9 cellular contexts compared by ENCODE assay signal in genomic region chr17:55664287-55664686, GRCh38. TPM values are rescaled to one million over a fixed set of nuclear protein-coding genes. Genes with fewer than 3 reads are reported as not detected.
DNase-seq lines count a peak whose midpoint lies in the region; ATAC-seq and TF ChIP-seq lines count a peak whose summit lies in the region.
"Had no signal": no experiment of that assay in that cellular context is flagged by ENCODE, and none has a peak within 500 bp of the region (broad histone marks: within the 10 kb centered on the region; RNA-seq: fewer than 3 reads in every experiment).

No MANE protein-coding gene starts in this region.

- H3K27me3 ChIP-seq in neutrophil (no peaks in the 10 kb centered on the region), sigmoid colon (no peaks in the 10 kb centered on the region), H9 (ENCODE audit: insufficient read depth, low read length) (no peaks in the 10 kb centered on the region), endodermal cell (ENCODE audit: control insufficient read depth, insufficient read depth, low read length, poor library complexity, severe bottlenecking) (no peaks in the 10 kb centered on the region)

- H3K14ac ChIP-seq in H9 (ENCODE audit: insufficient read depth, low read length) = no peak overlapping the region

- H3K27ac Mint-ChIP-seq in H9 (no peak overlapping the region), endodermal cell (no peak overlapping the region)
- H3K27ac Mint-ChIP-seq: activated T-helper 1 cell treated with anti-CD3 and anti-CD28 coated beads, Interleukin-12 subunit alpha, Interleukin-12 subunit beta, Interleukin-2, Interleukin-4 antibody, amounts not matched to agents 30 ng/mL and 10 ng/mL and 1 ng/mL, durations not matched to agents 14 hours and 24 hours and 36 hours had no signal

- H2BK20ac ChIP-seq in H9 (ENCODE audit: low read depth, low read length, poor library complexity, severe bottlenecking) = no peak overlapping the region

- H3K4me1 ChIP-seq in neutrophil (ENCODE audit: control insufficient read depth in 1 of 2, insufficient read depth in 1 of 2, low read depth in 1 of 2, low read length in 1 of 2) = peaks cover 44 to 49% of the 10 kb centered on the region in 2 experiments
- peaks cover 0 to 20% (median 10%) of the 10 kb centered on the region in 4 donors for H3K4me1 ChIP-seq in sigmoid colon
- H3K4me1 ChIP-seq in H9 (ENCODE audit: insufficient read depth, low read length) = no peaks in the 10 kb centered on the region
- peaks cover 7% of the 10 kb centered on the region for H3K4me1 ChIP-seq in endodermal cell (ENCODE audit: control insufficient read depth, insufficient read depth, low read length)
- H3K4me1 ChIP-seq: prostate gland had no signal

- TF ChIP-seq POLR2A in sigmoid colon (IDR thresholded peaks at IDR 0.05) = no peak

- no peak overlapping the region for H4K5ac ChIP-seq in H9 (ENCODE audit: insufficient read length, low read depth, low read length)

- no peaks in the 10 kb centered on the region for H3K36me3 ChIP-seq in neutrophil
- H3K36me3 ChIP-seq in sigmoid colon = no peaks in the 10 kb centered on the region
- no peaks in the 10 kb centered on the region for H3K36me3 ChIP-seq in endodermal cell (ENCODE audit: control insufficient read depth, insufficient read depth, low read length)
- H3K36me3 ChIP-seq: prostate gland had no signal

- H3K56ac ChIP-seq in H9 (ENCODE audit: insufficient read length, low read depth, low read length) = no peak overlapping the region

- H3K9me3 Mint-ChIP-seq in H9 (no peaks in the 10 kb centered on the region), endodermal cell (no peaks in the 10 kb centered on the region)
- H3K9me3 Mint-ChIP-seq: activated T-helper 1 cell treated with anti-CD3 and anti-CD28 coated beads, Interleukin-12 subunit alpha, Interleukin-12 subunit beta, Interleukin-2, Interleukin-4 antibody, amounts not matched to agents 30 ng/mL and 10 ng/mL and 1 ng/mL, durations not matched to agents 14 hours and 24 hours and 36 hours had no signal

- H2BK12ac ChIP-seq in H9 (ENCODE audit: insufficient read length, low read depth, low read length) = no peak overlapping the region

- no peak overlapping the region for H3T11ph ChIP-seq in H9 (ENCODE audit: low read length)

- no peak overlapping the region for H2BK120ac ChIP-seq in H9 (ENCODE audit: low read depth, low read length, poor library complexity, severe bottlenecking)

- no peaks in the 10 kb centered on the region for H3K23me2 ChIP-seq in H9 (ENCODE audit: insufficient read length, low read depth, low read length, poor library complexity, severe bottlenecking)

- H3K18ac ChIP-seq in H9 (ENCODE audit: insufficient read length, low read depth, low read length) = no peak overlapping the region

- peak overlapping the region; percentile 78 for H3K27ac ChIP-seq in neutrophil
- H3K27ac ChIP-seq in sigmoid colon = no peak overlapping the region
- no peak overlapping the region for H3K27ac ChIP-seq in H9 (ENCODE audit: insufficient read length, low read depth, low read length)
- H3K27ac ChIP-seq in endodermal cell (ENCODE audit: low read depth, low read length) = no peak overlapping the region
- H3K27ac ChIP-seq: prostate gland had no signal

- no peaks in the 10 kb centered on the region for H3K79me1 ChIP-seq in H9 (ENCODE audit: insufficient read depth, low read depth, low read length, poor library complexity, severe bottlenecking)

- H3K4me3 Mint-ChIP-seq in H9 (no peak overlapping the region), endodermal cell (no peak overlapping the region)
- H3K4me3 Mint-ChIP-seq: activated T-helper 1 cell treated with anti-CD3 and anti-CD28 coated beads, Interleukin-12 subunit alpha, Interleukin-12 subunit beta, Interleukin-2, Interleukin-4 antibody, amounts not matched to agents 30 ng/mL and 10 ng/mL and 1 ng/mL, durations not matched to agents 14 hours and 24 hours and 36 hours had no signal

- DNase-seq in Kasumi-1 (lab: John Stamatoyannopoulos, UW) (peak; percentile 96 to 98), sigmoid colon (no peak), H9 (no peak), endodermal cell (no peak)

- TF ChIP-seq CTCF in neutrophil (IDR thresholded peaks at IDR 0.05) = no peak
- no peak for TF ChIP-seq CTCF in sigmoid colon (IDR thresholded peaks at IDR 0.05)
- no peak for TF ChIP-seq CTCF in H9 (conservative IDR thresholded peaks at IDR 0.05)
- no peak for TF ChIP-seq CTCF in endodermal cell (conservative IDR thresholded peaks at IDR 0.05)

- H3K36me3 Mint-ChIP-seq in H9 (ENCODE audit: insufficient read depth in 1 of 3, low read depth in 3 of 3) (no peaks in the 10 kb centered on the region), endodermal cell (ENCODE audit: low read depth) (no peaks in the 10 kb centered on the region)

- no peak overlapping the region for H4K8ac ChIP-seq in H9 (replicated peaks; ENCODE audit: insufficient read length, low read depth, low read length)

- 56 to 62% methylated on average over 3 of the region's 3 CpGs for WGBS in sigmoid colon, 2 donors
- no CpG with 5 or more reads among the region's 3 CpGs for WGBS in H9 (ENCODE audit: extremely low coverage, insufficient read length, low lambda C conversion rate)
- WGBS in endodermal cell (ENCODE audit: insufficient coverage in 1 of 2, insufficient read length in 1 of 2), 2 experiments = 83 to 89% methylated on average over 1 to 3 of the region's 3 CpGs

- H4K20me1 ChIP-seq in H9 (ENCODE audit: control insufficient read depth, insufficient read depth, insufficient read length) = no peaks in the 10 kb centered on the region

- H3K4me3 ChIP-seq in neutrophil (ENCODE audit: low read depth in 1 of 2, low read length in 1 of 2) = peak overlapping the region in 1 of 2 experiments; percentile 5
- no peak overlapping the region for H3K4me3 ChIP-seq in sigmoid colon
- H3K4me3 ChIP-seq in endodermal cell (ENCODE audit: low read length) = no peak overlapping the region
- H3K4me3 ChIP-seq: prostate gland had no signal

- H3K23ac ChIP-seq in H9 (ENCODE audit: insufficient read length, low read depth, low read length) = no peak overlapping the region

- H3K27me3 Mint-ChIP-seq in H9 (ENCODE audit: low read depth) (no peaks in the 10 kb centered on the region), endodermal cell (ENCODE audit: insufficient read depth) (no peaks in the 10 kb centered on the region)

- H2BK5ac ChIP-seq in H9 (ENCODE audit: insufficient read length, low read length) = no peak overlapping the region

- no peak for TF ChIP-seq EP300 in sigmoid colon (IDR thresholded peaks at IDR 0.05)

- peaks cover 13 to 16% of the 10 kb centered on the region in 2 experiments for H3K4me1 Mint-ChIP-seq in H9
- peaks cover 14% of the 10 kb centered on the region for H3K4me1 Mint-ChIP-seq in endodermal cell

- H3K4ac ChIP-seq in H9 (ENCODE audit: low read depth, low read length) = no peak overlapping the region

- intact Hi-C loops in sigmoid colon (cut with DNase I) = no loop called here

- no peak overlapping the region for H2AK5ac ChIP-seq in H9 (ENCODE audit: insufficient read length, low read length)

- H2BK15ac ChIP-seq in H9 (ENCODE audit: low read depth, low read length) = no peak overlapping the region

- H2AFZ ChIP-seq in H9 (ENCODE audit: low read length) = no peak overlapping the region

- H3K4me2 ChIP-seq in H9 (ENCODE audit: insufficient read depth, insufficient read length, low read length) = no peak overlapping the region

- H3K9me3 ChIP-seq in neutrophil (no peaks in the 10 kb centered on the region), sigmoid colon (no peaks in the 10 kb centered on the region), H9 (ENCODE audit: control insufficient read depth, low read depth, low read length) (no peaks in the 10 kb centered on the region), endodermal cell (ENCODE audit: control insufficient read depth, low read length) (no peaks in the 10 kb centered on the region)
- H3K9me3 ChIP-seq: prostate gland had no signal

- no peaks in the 10 kb centered on the region for H3K79me2 ChIP-seq in H9 (ENCODE audit: insufficient read depth, low read length)

- ATAC-seq in GM19035 (IDR thresholded peaks at IDR 0.05; ENCODE audit: unreplicated experiment) (peak; percentile 88), HG02678 (IDR thresholded peaks at IDR 0.05; ENCODE audit: unreplicated experiment) (peak; percentile 82)

- H4K91ac ChIP-seq in H9 (ENCODE audit: insufficient read length, low read depth, low read length) = no peak overlapping the region

- H3K9ac ChIP-seq in H9 (ENCODE audit: extremely low read depth, insufficient read length, low read length) (no peak overlapping the region), endodermal cell (ENCODE audit: extremely low read depth, low read length, poor library complexity, severe bottlenecking) (no peak overlapping the region)

RNA-seq across cellular contexts. Expression of gene TMEM100, which starts 58.4 kb away (rescaled TPM):
- 10 to 100 TPM in 3 of 4 donors, 1 to 10 TPM in 1; 9.0 to 25.0 (median 15.3) TPM for total RNA-seq in sigmoid colon
- polyA plus RNA-seq in sigmoid colon = 1 to 10 TPM; 2.5 to 7.1 (median 5.4) TPM
- 0.17 TPM in 1 of 2 replicates, not detected in the other for total RNA-seq in H9 (2021)
- 1 to 10 TPM in 1 of 2 donors, under 1 TPM in 1; 0.71 to 4.3 TPM for total RNA-seq in endodermal cell
- 7.9 TPM for polyA plus RNA-seq in endodermal cell (2013, experiment 1 of 2)
- 9.2 TPM for polyA plus RNA-seq in endodermal cell (2013, experiment 2 of 2)
- total RNA-seq: activated T-helper 1 cell treated with anti-CD3 and anti-CD28 coated beads, Interleukin-12 subunit alpha, Interleukin-12 subunit beta, Interleukin-2, Interleukin-4 antibody, amounts not matched to agents 30 ng/mL and 10 ng/mL and 1 ng/mL, durations not matched to agents 14 hours and 24 hours and 36 hours had no signal

Comparison
In these comparisons a context has a peak if more than half of its experiments do, and no peak if none do; other contexts are left out.
1. DNase-seq: peak in Kasumi-1 (2 of 2); none in sigmoid colon (single experiment), H9 (single experiment) and endodermal cell (single experiment).